15 cellular contexts compared by ENCODE assay signal in the genomic region with DNA sequence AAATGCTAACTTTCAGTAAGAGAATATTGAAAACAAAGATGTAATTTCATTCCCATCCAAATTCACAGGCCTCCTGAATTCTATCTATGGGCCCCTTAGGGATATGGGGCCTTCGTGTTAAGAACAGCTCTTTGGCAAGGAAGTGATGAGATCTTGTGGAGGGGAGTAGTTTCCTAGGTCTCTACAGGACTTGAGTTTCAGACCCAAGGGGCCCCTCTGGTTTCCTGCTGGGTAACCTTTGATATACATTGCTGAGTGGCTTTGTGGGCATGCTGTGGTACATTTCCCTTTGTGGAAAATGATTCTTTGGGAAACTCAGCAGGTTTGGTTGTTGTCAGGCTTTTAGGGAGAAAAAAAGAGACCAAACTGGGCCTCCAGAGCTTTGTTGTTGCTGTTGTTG. TPM values are rescaled to one million over a fixed set of nuclear protein-coding genes. Genes with fewer than 3 reads are reported as not detected.
DNase-seq lines count a peak whose midpoint lies in the region; ATAC-seq, FAIRE-seq and TF ChIP-seq lines count a peak whose summit lies in the region.
"Had no signal": no experiment of that assay in that cellular context is flagged by ENCODE, and none has a peak within 500 bp of the region (broad histone marks: within the 10 kb centered on the region; RNA-seq: fewer than 3 reads in every experiment).

No MANE protein-coding gene starts in this region.

- TF ChIP-seq CTCF in OCI-LY7 (conservative IDR thresholded peaks at IDR 0.05; ENCODE audit: low read length), result no peak
- no peak for TF ChIP-seq CTCF in GM12878 (IDR thresholded peaks at IDR 0.05 in 2 of 3, conservative IDR thresholded peaks at IDR 0.05 in 1 of 3; ENCODE audit: control insufficient read depth in 2 of 3, extremely low read depth in 1 of 3, insufficient read depth in 1 of 3, low read depth in 3 of 3, low read length in 3 of 3)
- TF ChIP-seq CTCF in pancreas (IDR thresholded peaks at IDR 0.05), result no peak

- ATAC-seq in GM12878 (0 out of 3 replicates have a peak, but pooled peaks have one; percentile 4), HG03280 (IDR thresholded peaks at IDR 0.05; ENCODE audit: unreplicated experiment) (no peak), pancreas (no peak)
- ATAC-seq in stimulated activated naive B cell treated with anti-CD40 and anti-IgM and Interleukin-4, amounts not matched to agents 10 μg/mL and 1 μg/mL and 100 μg/mL, for 72 hours (replicated peaks), result no peak
- ATAC-seq: HCT116 had no signal

- peak overlapping the region; percentile 6 for H3K27ac ChIP-seq in OCI-LY7 (ENCODE audit: low read depth, low read length, poor library complexity, severe bottlenecking)
- H3K27ac ChIP-seq in GM12878 (ENCODE audit: control insufficient read depth, insufficient read depth), result peak overlapping the region; percentile 62
- H3K27ac ChIP-seq in pancreas, result no peak overlapping the region
- H3K27ac ChIP-seq: adrenal gland, hepatocyte, right atrium auricular region, VCaP had no signal

- BruUV-seq in OCI-LY7 (replicated peaks; lab: Mats Ljungman, UMichigan) (no TSS peak), GM12878 (replicated peaks; lab: Mats Ljungman, UMichigan) (no TSS peak)

- no peaks in the 10 kb centered on the region for H3K27me3 Mint-ChIP-seq in activated naive CD4-positive, alpha-beta T cell treated with anti-CD3 and anti-CD28 coated beads for 36 hours (ENCODE audit: low read depth)
- H3K27me3 Mint-ChIP-seq in stimulated activated naive B cell treated with anti-CD40 and anti-IgM and Interleukin-4, amounts not matched to agents 10 μg/mL and 1 μg/mL and 100 μg/mL, for 72 hours, result no peaks in the 10 kb centered on the region

- no peak for TF ChIP-seq POLR2A in GM12878 (IDR thresholded peaks at IDR 0.05; ENCODE audit: low read depth, low read length)

- H3K9me3 Mint-ChIP-seq in activated naive CD4-positive, alpha-beta T cell treated with anti-CD3 and anti-CD28 coated beads for 36 hours, result peaks cover 1% of the 10 kb centered on the region
- no peaks in the 10 kb centered on the region for H3K9me3 Mint-ChIP-seq in stimulated activated naive B cell treated with anti-CD40 and anti-IgM and Interleukin-4, amounts not matched to agents 10 μg/mL and 1 μg/mL and 100 μg/mL, for 72 hours
- H3K9me3 Mint-ChIP-seq: mesothelial cell of epicardium had no signal

- peaks cover 88% of the 10 kb centered on the region for H3K4me1 ChIP-seq in OCI-LY7 (ENCODE audit: insufficient read depth, low read length, poor library complexity, severe bottlenecking)
- H3K4me1 ChIP-seq in GM12878 (ENCODE audit: control insufficient read depth, insufficient read depth, low read length), result peaks cover 54% of the 10 kb centered on the region
- H3K4me1 ChIP-seq in pancreas, result peaks cover 34 to 57% (median 34%) of the 10 kb centered on the region in 3 donors

- no peaks in the 10 kb centered on the region for H3K9me2 ChIP-seq in OCI-LY7 (ENCODE audit: insufficient read depth, low read length)

- DNase-seq in activated naive CD4-positive, alpha-beta T cell treated with anti-CD3 and anti-CD28 coated beads for 36 hours, result peak; percentile 61
- DNase-seq in activated naive CD4-positive, alpha-beta T cell (lab: John Stamatoyannopoulos, UW), result no peak
- DNase-seq in OCI-LY7 (ENCODE audit: low spot score), result no peak
- no peak for DNase-seq in GM12878 (ENCODE audit: low read depth, low spot score)
- DNase-seq in stimulated activated naive B cell treated with anti-CD40 and anti-IgM and Interleukin-4, amounts not matched to agents 10 μg/mL and 1 μg/mL and 100 μg/mL, for 72 hours, result no peak
- no peak for DNase-seq in NCI-H69 (lab: John Stamatoyannopoulos, UW)
- DNase-seq in pancreas, result no peak
- DNase-seq: adrenal gland, OCI-M1 had no signal

- CTCF ChIA-PET in activated naive CD4-positive, alpha-beta T cell treated with anti-CD3 and anti-CD28 coated beads for 36 hours (lab: Charles Lee), result interaction anchor here (1.4 to 1.9 kb wide), 2 partner anchors 9 to 19 kb away, joined by 3 to 5 read pairs; no protein-coding TSS in a partner anchor
- CTCF ChIA-PET in OCI-LY7 (lab: Charles Lee; ENCODE audit: unreplicated experiment), result no interaction called here
- CTCF ChIA-PET in GM12878 (lab: Yijun Ruan, JAX), result interaction anchor here (1.0 to 39.6 kb wide), 4 partner anchors 3 to 208 kb away, joined by 3 to 1047 read pairs (median 1013); partner anchors contain the start of genes RHOG and STIM1

- peaks cover 4% of the 10 kb centered on the region for H3K36me3 Mint-ChIP-seq in activated naive CD4-positive, alpha-beta T cell treated with anti-CD3 and anti-CD28 coated beads for 36 hours (ENCODE audit: low read depth)
- peaks cover 6 to 14% of the 10 kb centered on the region in 2 donors for H3K36me3 Mint-ChIP-seq in stimulated activated naive B cell treated with anti-CD40 and anti-IgM and Interleukin-4, amounts not matched to agents 10 μg/mL and 1 μg/mL and 100 μg/mL, for 72 hours
- H3K36me3 Mint-ChIP-seq: mesothelial cell of epicardium had no signal

- H3K27me3 ChIP-seq in GM12878 (replicated peaks in 1 of 2; ENCODE audit: control insufficient read depth in 2 of 2, insufficient read depth in 2 of 2, low read length in 1 of 2) (no peaks in the 10 kb centered on the region), pancreas (no peaks in the 10 kb centered on the region)
- H3K27me3 ChIP-seq: adrenal gland, hepatocyte, right atrium auricular region had no signal

- WGBS in GM12878 (ENCODE audit: insufficient coverage, insufficient replicate concordance, low lambda C conversion rate, missing lambda C conversion rate), result 5% methylated on average over 1 of the region's 1 CpG
- 69 to 83% methylated on average over 1 of the region's 1 CpG for WGBS in pancreas, 2 donors

- intact Hi-C loops in activated naive CD4-positive, alpha-beta T cell treated with anti-CD3 and anti-CD28 coated beads for 36 hours (cut with micrococcal nuclease), result no loop called here
- intact Hi-C loops in OCI-LY7 (cut with micrococcal nuclease; ENCODE audit: unreplicated experiment) (no loop called here), GM12878 (cut with micrococcal nuclease; ENCODE audit: unreplicated experiment) (no loop called here), pancreas (cut with DNase I) (no loop called here)

- peak overlapping the region; percentile 53 for H3K4me2 ChIP-seq in OCI-LY7 (ENCODE audit: low read length)
- H3K4me2 ChIP-seq in GM12878 (ENCODE audit: control insufficient read depth, insufficient read depth), result peak overlapping the region; percentile 72
- H3K4me2 ChIP-seq: hepatocyte had no signal

- in situ Hi-C loops in GM12878 (cut with MboI), result loop anchor here (25.0 kb wide), 2 partner anchors 1476 to 1826 kb away; partner anchors contain the start of genes OR51B5, TRIM22 and TRIM5

- RAD21 ChIA-PET in GM12878 (lab: Charles Lee; ENCODE audit: unreplicated experiment), result interaction anchor here (0.8 to 16.5 kb wide), 9 partner anchors 13 to 204 kb away, joined by 3 to 605 read pairs (median 35); partner anchors contain the start of gene RHOG

- no peaks in the 10 kb centered on the region for H4K20me1 ChIP-seq in OCI-LY7 (ENCODE audit: insufficient read depth, low read length)
- no peaks in the 10 kb centered on the region for H4K20me1 ChIP-seq in GM12878 (ENCODE audit: control insufficient read depth, insufficient read depth)

- H3K36me3 ChIP-seq in OCI-LY7 (ENCODE audit: insufficient read depth, low read length) (no peaks in the 10 kb centered on the region; the same call in 1 of the 2 replicates), GM12878 (ENCODE audit: control insufficient read depth in 2 of 2, insufficient read depth in 2 of 2, low read length in 1 of 2) (no peaks in the 10 kb centered on the region), pancreas (no peaks in the 10 kb centered on the region)
- H3K36me3 ChIP-seq: adrenal gland, right atrium auricular region had no signal

- H3K4me3 Mint-ChIP-seq in activated naive CD4-positive, alpha-beta T cell treated with anti-CD3 and anti-CD28 coated beads for 36 hours, result peak overlapping the region; percentile 73
- peak overlapping the region in 1 of 2 donors; percentile 48 for H3K4me3 Mint-ChIP-seq in stimulated activated naive B cell treated with anti-CD40 and anti-IgM and Interleukin-4, amounts not matched to agents 10 μg/mL and 1 μg/mL and 100 μg/mL, for 72 hours
- H3K4me3 Mint-ChIP-seq: mesothelial cell of epicardium had no signal

- peak overlapping the region; percentile 23; the same call in 1 of the 2 replicates for H3K9ac ChIP-seq in GM12878 (ENCODE audit: control insufficient read depth, insufficient read depth, low read length)

- H2AFZ ChIP-seq in OCI-LY7 (ENCODE audit: low read length) (no peak overlapping the region), GM12878 (ENCODE audit: control insufficient read depth, low read depth, low read length) (no peak overlapping the region)
- H2AFZ ChIP-seq: hepatocyte had no signal

- peak overlapping the region; percentile 92 for H3K27ac Mint-ChIP-seq in activated naive CD4-positive, alpha-beta T cell treated with anti-CD3 and anti-CD28 coated beads for 36 hours
- peak overlapping the region; percentile 67 for H3K27ac Mint-ChIP-seq in stimulated activated naive B cell treated with anti-CD40 and anti-IgM and Interleukin-4, amounts not matched to agents 10 μg/mL and 1 μg/mL and 100 μg/mL, for 72 hours
- H3K27ac Mint-ChIP-seq: mesothelial cell of epicardium had no signal

- H3K4me1 Mint-ChIP-seq in activated naive CD4-positive, alpha-beta T cell treated with anti-CD3 and anti-CD28 coated beads for 36 hours (ENCODE audit: low read depth), result peaks cover 86% of the 10 kb centered on the region
- peaks cover 57 to 87% of the 10 kb centered on the region in 2 donors for H3K4me1 Mint-ChIP-seq in stimulated activated naive B cell treated with anti-CD40 and anti-IgM and Interleukin-4, amounts not matched to agents 10 μg/mL and 1 μg/mL and 100 μg/mL, for 72 hours

- peaks cover 92% of the 10 kb centered on the region for H3K79me2 ChIP-seq in OCI-LY7 (ENCODE audit: insufficient read depth, low read depth, low read length)
- H3K79me2 ChIP-seq in GM12878 (ENCODE audit: control insufficient read depth, insufficient read depth, low read length), result peaks cover 97% of the 10 kb centered on the region

- H3K9me3 ChIP-seq in OCI-LY7 (ENCODE audit: low read length), result no peaks in the 10 kb centered on the region
- H3K9me3 ChIP-seq in GM12878 (replicated peaks; ENCODE audit: control insufficient read depth, insufficient read depth, low read length), result no peaks in the 10 kb centered on the region
- no peaks in the 10 kb centered on the region for H3K9me3 ChIP-seq in pancreas
- H3K9me3 ChIP-seq: adrenal gland, right atrium auricular region had no signal

- SMC1A ChIA-PET in GM12878 (lab: Charles Lee; ENCODE audit: uncharacterized antibody, unreplicated experiment), result interaction anchor here (0.6 to 21.1 kb wide), 10 partner anchors 12 to 211 kb away, joined by 3 to 805 read pairs (median 13); no protein-coding TSS in a partner anchor

- TF ChIP-seq RAD21 in GM12878 (IDR thresholded peaks at IDR 0.05; ENCODE audit: insufficient read depth, low read depth, low read length), result no peak

- FAIRE-seq in GM12878 (lab: Jason Lieb, UNC) (no peak), pancreas (lab: Jason Lieb, UNC) (no peak)

- H3K4me3 ChIP-seq in OCI-LY7 (ENCODE audit: low read depth, low read length, poor library complexity, severe bottlenecking) (no peak overlapping the region), GM12878 (peak overlapping the region; percentile 94), pancreas (no peak overlapping the region)
- H3K4me3 ChIP-seq: adrenal gland, hepatocyte, right atrium auricular region had no signal

- TF ChIP-seq EP300 in GM12878 (IDR thresholded peaks at IDR 0.05; ENCODE audit: borderline replicate concordance in 1 of 2, control insufficient read depth in 1 of 2, low read depth in 2 of 2, low read length in 2 of 2), result no peak

- POLR2A ChIA-PET in OCI-LY7 (lab: Charles Lee) (interaction anchor here (0.6 kb wide), 1 partner anchor 94 kb away, joined by 3 read pairs; no protein-coding TSS in a partner anchor), GM12878 (lab: Charles Lee) (interaction anchor here (2.2 to 10.0 kb wide), 2 partner anchors 13 to 29 kb away, joined by 4 to 405 read pairs; no protein-coding TSS in a partner anchor)

RNA-seq across cellular contexts. Expression of gene STIM1, which starts 6.2 kb away (rescaled TPM):
- total RNA-seq in activated naive CD4-positive, alpha-beta T cell treated with anti-CD3 and anti-CD28 coated beads for 36 hours, result 10 to 100 TPM; 62.9 to 68.5 TPM
- 20.9 and 21.0 TPM in 2 replicates for total RNA-seq in OCI-LY7 (2014; rRNA removed; shearing (Covaris generic))
- total RNA-seq in OCI-LY7 (2022) (49.1 and 55.4 TPM in 2 replicates), GM12878 (2014; rRNA removed) (21.6 and 24.0 TPM in 2 replicates), GM12878 (2014; rRNA removed; fragmentation: Illumina TruSeq; extraction: Trizol) (24.9 and 26.0 TPM in 2 replicates), GM12878 (2021) (55.9 and 57.7 TPM in 2 replicates), pancreas (10 to 100 TPM; 17.0 to 28.9 (median 20.4) TPM)
- 113 and 116 TPM in 2 replicates for total RNA-seq in GM12878 (2013; cell fraction: nucleolus; rRNA removed)
- 36.6 TPM for polyA plus RNA-seq in GM12878 (2011; ENCODE audit: low read depth)
- polyA plus RNA-seq in GM12878 (2011; rRNA removed) (36.3 and 39.3 TPM in 2 replicates), GM12878 (2014; fragmentation: Illumina TruSeq; extraction: Trizol) (29.1 and 37.0 TPM in 2 replicates), GM12878 (2014; fragmentation: Nextera tagmentation; extraction: Ambion mirVana) (1 to 10 TPM; 8.6 to 9.9 TPM), GM12878 (2014; rRNA removed) (26.7 and 31.0 TPM in 2 replicates), GM12878 (2016; fragmentation: Nextera tagmentation; extraction: Ambion mirVana) (10 to 100 TPM; 31.8 to 36.8 TPM), pancreas (10 to 100 TPM; 10.2 to 13.3 TPM)
- polyA plus RNA-seq in GM12878 (2011; cell fraction: cytosol; rRNA removed), result 40.8 and 42.5 TPM in 2 replicates
- polyA plus RNA-seq in GM12878 (2011; cell fraction: nucleus; rRNA removed), result 68.6 and 72.6 TPM in 2 replicates
- 45.2 and 48.9 TPM in 2 replicates for polyA plus RNA-seq in GM12878 (2012)
- polyA minus RNA-seq in GM12878 (2011; rRNA and poly(A)+ RNA removed), result 143 and 245 TPM in 2 replicates
- polyA minus RNA-seq in GM12878 (2011; cell fraction: cytosol; rRNA and poly(A)+ RNA removed), result 25.1 and 38.3 TPM in 2 replicates
- 42.4 and 62.3 TPM in 2 replicates for polyA minus RNA-seq in GM12878 (2011; cell fraction: nucleus; rRNA and poly(A)+ RNA removed)

RNA-seq across cellular contexts. Expression of gene RHOG, which starts 20.9 kb away (rescaled TPM):
- 100 to 1,000 TPM; 142 TPM for total RNA-seq in activated naive CD4-positive, alpha-beta T cell treated with anti-CD3 and anti-CD28 coated beads for 36 hours
- 20.9 and 26.2 TPM in 2 replicates for total RNA-seq in OCI-LY7 (2014; rRNA removed; shearing (Covaris generic))
- total RNA-seq in OCI-LY7 (2022) (54.8 and 57.8 TPM in 2 replicates), GM12878 (2014; rRNA removed) (56.2 and 64.7 TPM in 2 replicates), GM12878 (2014; rRNA removed; fragmentation: Illumina TruSeq; extraction: Trizol) (47.7 and 48.8 TPM in 2 replicates), GM12878 (2021) (128 and 137 TPM in 2 replicates), pancreas (10 to 100 TPM in 5 of 6 donors, 1 to 10 TPM in 1; 9.0 to 27.5 (median 14.0) TPM)
- 35.7 and 37.8 TPM in 2 replicates for total RNA-seq in GM12878 (2013; cell fraction: nucleolus; rRNA removed)
- polyA plus RNA-seq in GM12878 (2011; ENCODE audit: low read depth), result 51.6 TPM
- polyA plus RNA-seq in GM12878 (2011; rRNA removed) (45.0 and 121 TPM in 2 replicates), GM12878 (2014; fragmentation: Illumina TruSeq; extraction: Trizol) (51.4 and 98.2 TPM in 2 replicates), GM12878 (2014; fragmentation: Nextera tagmentation; extraction: Ambion mirVana) (10 to 100 TPM; 16.0 to 42.0 TPM), GM12878 (2014; rRNA removed) (172 and 192 TPM in 2 replicates), GM12878 (2016; fragmentation: Nextera tagmentation; extraction: Ambion mirVana) (100 to 1,000 TPM in 1 of 2 experiments, 10 to 100 TPM in 1; 91.4 to 109 TPM), pancreas (10 to 100 TPM; 13.6 to 18.5 TPM)
- polyA plus RNA-seq in GM12878 (2011; cell fraction: cytosol; rRNA removed), result 237 and 296 TPM in 2 replicates
- polyA plus RNA-seq in GM12878 (2011; cell fraction: nucleus; rRNA removed), result 108 and 111 TPM in 2 replicates
- 103 and 132 TPM in 2 replicates for polyA plus RNA-seq in GM12878 (2012)
- polyA minus RNA-seq in GM12878 (2011; rRNA and poly(A)+ RNA removed), result 171 and 213 TPM in 2 replicates
- polyA minus RNA-seq in GM12878 (2011; cell fraction: cytosol; rRNA and poly(A)+ RNA removed), result 95.8 and 106 TPM in 2 replicates
- 45.0 and 71.6 TPM in 2 replicates for polyA minus RNA-seq in GM12878 (2011; cell fraction: nucleus; rRNA and poly(A)+ RNA removed)

RNA-seq across cellular contexts. Expression of gene PGAP2, which starts 53.3 kb away (rescaled TPM):
- total RNA-seq in activated naive CD4-positive, alpha-beta T cell treated with anti-CD3 and anti-CD28 coated beads for 36 hours, result 10 to 100 TPM; 38.9 to 40.8 TPM
- total RNA-seq in OCI-LY7 (2014; rRNA removed; shearing (Covaris generic)), result 15.1 and 23.9 TPM in 2 replicates
- total RNA-seq in OCI-LY7 (2022) (44.0 and 47.9 TPM in 2 replicates), GM12878 (2014; rRNA removed) (23.3 and 24.9 TPM in 2 replicates), GM12878 (2014; rRNA removed; fragmentation: Illumina TruSeq; extraction: Trizol) (12.3 and 13.1 TPM in 2 replicates), GM12878 (2021) (26.4 and 27.7 TPM in 2 replicates), pancreas (10 to 100 TPM; 13.5 to 21.4 (median 17.2) TPM)
- 33.0 and 36.2 TPM in 2 replicates for total RNA-seq in GM12878 (2013; cell fraction: nucleolus; rRNA removed)
- 21.2 TPM for polyA plus RNA-seq in GM12878 (2011; ENCODE audit: low read depth)
- polyA plus RNA-seq in GM12878 (2011; rRNA removed) (16.6 and 34.5 TPM in 2 replicates), GM12878 (2014; fragmentation: Illumina TruSeq; extraction: Trizol) (25.0 and 30.5 TPM in 2 replicates), GM12878 (2014; fragmentation: Nextera tagmentation; extraction: Ambion mirVana) (10 to 100 TPM; 25.4 to 37.4 TPM), GM12878 (2014; rRNA removed) (35.6 and 36.2 TPM in 2 replicates), GM12878 (2016; fragmentation: Nextera tagmentation; extraction: Ambion mirVana) (10 to 100 TPM; 33.4 to 37.2 TPM), pancreas (10 to 100 TPM; 18.6 to 32.9 TPM)
- 39.5 and 49.8 TPM in 2 replicates for polyA plus RNA-seq in GM12878 (2011; cell fraction: cytosol; rRNA removed)
- 66.3 and 87.2 TPM in 2 replicates for polyA plus RNA-seq in GM12878 (2011; cell fraction: nucleus; rRNA removed)
- polyA plus RNA-seq in GM12878 (2012), result 32.0 and 34.8 TPM in 2 replicates
- 43.8 and 54.2 TPM in 2 replicates for polyA minus RNA-seq in GM12878 (2011; rRNA and poly(A)+ RNA removed)
- polyA minus RNA-seq in GM12878 (2011; cell fraction: cytosol; rRNA and poly(A)+ RNA removed), result 13.0 and 13.3 TPM in 2 replicates
- 11.4 and 12.9 TPM in 2 replicates for polyA minus RNA-seq in GM12878 (2011; cell fraction: nucleus; rRNA and poly(A)+ RNA removed)

Comparison
In these comparisons a context has a peak if more than half of its experiments do, and no peak if none do; other contexts are left out.
1. H3K27ac ChIP-seq: peak in OCI-LY7 (single experiment) and GM12878 (single experiment); none in pancreas (0 of 4).